In the genomic region with DNA sequence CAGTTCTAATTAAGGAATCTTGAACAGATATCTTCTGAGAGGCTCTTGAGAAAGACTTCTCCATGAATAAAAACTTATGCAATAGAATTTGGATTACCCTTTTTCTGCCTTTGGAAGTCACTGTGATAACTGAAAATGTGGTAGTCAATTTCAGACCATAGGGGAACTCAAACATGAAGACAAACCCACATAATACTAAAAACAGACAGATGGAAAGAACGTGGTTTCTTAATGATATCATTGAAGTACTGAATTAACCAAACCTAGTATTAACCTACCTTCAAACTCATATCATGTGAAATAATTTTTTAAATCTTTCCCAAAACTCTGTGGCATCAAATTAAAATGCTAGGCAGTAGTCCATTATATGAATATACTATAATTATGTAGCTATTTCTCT, we compare ENCODE assay signal across 13 cellular contexts.
DNase-seq lines count a peak whose midpoint lies in the region; ATAC-seq and TF ChIP-seq lines count a peak whose summit lies in the region.
"Had no signal": no experiment of that assay in that cellular context is flagged by ENCODE, and none has a peak within 500 bp of the region (broad histone marks: within the 10 kb centered on the region; RNA-seq: fewer than 3 reads in every experiment).

No MANE protein-coding gene starts in this region.

- TF ChIP-seq CTCF in GM12864 (IDR thresholded peaks at IDR 0.05; ENCODE audit: low read depth, low read length, missing control alignments) (no peak), BE2C (IDR thresholded peaks at IDR 0.05; ENCODE audit: low read depth, low read length) (no peak)

- no peaks in the 10 kb centered on the region for H3K27me3 ChIP-seq in BE2C
- H3K27me3 ChIP-seq: stomach had no signal

- H3K36me3 ChIP-seq in SK-N-MC (ENCODE audit: insufficient read depth, low read length) (no peaks in the 10 kb centered on the region), BE2C (no peaks in the 10 kb centered on the region)

- no peak overlapping the region for H3K9ac ChIP-seq in SK-N-MC (ENCODE audit: insufficient read length)

- no peak overlapping the region for H3K4me3 ChIP-seq in GM12864 (ENCODE audit: low read depth, low read length)
- H3K4me3 ChIP-seq in SK-N-MC = no peak overlapping the region
- H3K4me3 ChIP-seq in BE2C (ENCODE audit: low read depth, low read length) = no peak overlapping the region
- H3K4me3 ChIP-seq: stomach had no signal

- ATAC-seq in GM18868 (IDR thresholded peaks at IDR 0.05; ENCODE audit: unreplicated experiment) = peak; percentile 84
- ATAC-seq in HG02870 (IDR thresholded peaks at IDR 0.05; ENCODE audit: unreplicated experiment) = peak; percentile 78

- DNase-seq in GM12864 (ENCODE audit: low read depth) = peak; percentile 2
- DNase-seq in SK-N-MC (ENCODE audit: low read depth, low spot score) = no peak
- DNase-seq in HCEC 1CT = no peak
- no peak for DNase-seq in BE2C
- DNase-seq in SK-N-DZ (ENCODE audit: low spot score) = no peak
- DNase-seq in HK-2 (ENCODE audit: unreplicated experiment) = no peak
- DNase-seq: activated CD4-positive, alpha-beta T cell treated with anti-CD3 and anti-CD28 coated beads for 48 hours; IMR-90; NCI-H1436 treated with DMSO at 0.1 percent for 48 hours; NCI-H526; stomach had no signal

- H3K9me3 ChIP-seq in SK-N-MC (ENCODE audit: low read depth, low read length) (no peaks in the 10 kb centered on the region), BE2C (no peaks in the 10 kb centered on the region)
- H3K9me3 ChIP-seq: stomach had no signal

- 0 out of 2 replicates have a peak overlapping the region, but pooled peaks have one; percentile 1 for H3K27ac ChIP-seq in SK-N-MC
- H3K27ac ChIP-seq: stomach had no signal

- H3K4me1 ChIP-seq in BE2C = peaks cover 4% of the 10 kb centered on the region
